Comparison of ENCODE assay signal across 12 cellular contexts in the genomic region with DNA sequence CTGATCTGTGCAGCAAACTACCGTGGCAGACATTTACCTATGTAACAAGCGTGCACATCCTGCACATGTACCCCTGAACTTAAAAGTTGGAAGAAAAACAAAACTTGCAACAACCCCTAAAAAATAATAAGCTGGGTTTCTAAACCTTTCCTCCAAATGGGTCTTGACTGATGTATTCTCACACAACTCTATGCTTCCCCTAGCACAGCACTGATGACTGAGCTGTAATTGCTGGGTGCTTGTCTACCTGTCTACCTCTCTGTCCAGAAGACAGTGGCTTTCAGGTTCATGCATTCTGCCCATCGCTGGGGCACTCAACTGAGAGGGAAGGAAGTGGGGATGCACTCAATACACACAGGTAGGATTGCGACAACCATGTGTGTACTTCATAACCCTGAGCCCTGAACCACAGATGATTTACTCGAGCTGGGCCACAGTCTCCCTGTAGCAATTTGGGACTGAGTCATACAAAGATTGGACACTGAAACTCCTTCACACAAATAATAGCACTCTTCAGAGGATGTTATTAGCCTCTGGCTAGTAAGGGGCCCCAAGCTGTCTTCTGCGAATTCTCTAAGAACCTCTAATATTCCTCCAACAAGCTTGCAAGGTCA. TPM values are rescaled to one million over a fixed set of nuclear protein-coding genes. Genes with fewer than 3 reads are reported as not detected.
DNase-seq lines count a peak whose midpoint lies in the region; ATAC-seq and TF ChIP-seq lines count a peak whose summit lies in the region.
"Had no signal": no experiment of that assay in that cellular context is flagged by ENCODE, and none has a peak within 500 bp of the region (broad histone marks: within the 10 kb centered on the region; RNA-seq: fewer than 3 reads in every experiment).

No MANE protein-coding gene starts in this region.

- no peaks in the 10 kb centered on the region for H3K36me3 ChIP-seq in colonic mucosa

- no peaks in the 10 kb centered on the region for H3K4me1 ChIP-seq in colonic mucosa

- intact Hi-C loops in colonic mucosa (cut with DNase I), result no loop called here

- TF ChIP-seq CTCF in fibroblast of mammary gland (conservative IDR thresholded peaks at IDR 0.05; ENCODE audit: control insufficient read depth, insufficient read depth, low read depth, low read length), result no peak
- no peak for TF ChIP-seq CTCF in colonic mucosa (IDR thresholded peaks at IDR 0.05)

- H3K27me3 ChIP-seq in colonic mucosa, result no peaks in the 10 kb centered on the region

- DNase-seq in fibroblast of mammary gland (ENCODE audit: low read depth) (peak; percentile 41), occipital lobe (lab: John Stamatoyannopoulos, UW) (no peak), colonic mucosa (no peak)
- no peak for DNase-seq in activated CD4-positive, alpha-beta T cell treated with anti-CD3 and anti-CD28 coated beads for 48 hours
- DNase-seq: activated T-cell treated with anti-CD3 and anti-CD28 coated beads, Interleukin-2, amount 50 U/mL, for 72 hours; IMR-90; mucosa of descending colon; NCI-H2107 had no signal

- H3K27ac ChIP-seq in colonic mucosa, result no peak overlapping the region

- peak; percentile 69 for ATAC-seq in GM18502 (IDR thresholded peaks at IDR 0.05; ENCODE audit: poor library complexity, unreplicated experiment)
- peak; percentile 62 for ATAC-seq in GM21529 (IDR thresholded peaks at IDR 0.05; ENCODE audit: unreplicated experiment)
- ATAC-seq in HG03571 (IDR thresholded peaks at IDR 0.05; ENCODE audit: unreplicated experiment), result peak; percentile 68
- ATAC-seq in HG02623 (IDR thresholded peaks at IDR 0.05; ENCODE audit: unreplicated experiment), result no peak
- ATAC-seq: activated T-cell treated with anti-CD3 and anti-CD28 coated beads, Interleukin-2, amount 50 U/mL, for 72 hours; mucosa of descending colon had no signal

- H3K4me3 ChIP-seq in fibroblast of mammary gland (ENCODE audit: control insufficient read depth, low read depth, low read length), result no peak overlapping the region
- no peak overlapping the region for H3K4me3 ChIP-seq in colonic mucosa
- H3K4me3 ChIP-seq: mucosa of descending colon had no signal

- no peak overlapping the region for H3K9ac ChIP-seq in colonic mucosa (ENCODE audit: low read depth in 2 of 2, low read length in 2 of 2)

- H3K9me3 ChIP-seq in colonic mucosa, result no peaks in the 10 kb centered on the region
- H3K9me3 ChIP-seq: mucosa of descending colon had no signal

RNA-seq across cellular contexts. Expression of a gene that starts 44.8 kb away (rescaled TPM):
- 154 TPM for total RNA-seq in occipital lobe
- total RNA-seq in colonic mucosa, result 100 to 1,000 TPM in 1 of 2 donors, 10 to 100 TPM in 1; 80.0 to 202 TPM
